In genomic region chr10:78205457-78205856, GRCh38 we compare ENCODE assay signal across 24 cellular contexts.
DNase-seq lines count a peak whose midpoint lies in the region; ATAC-seq and TF ChIP-seq lines count a peak whose summit lies in the region.
"Had no signal": no experiment of that assay in that cellular context is flagged by ENCODE, and none has a peak within 500 bp of the region (broad histone marks: within the 10 kb centered on the region; RNA-seq: fewer than 3 reads in every experiment).

No MANE protein-coding gene starts in this region.

- no peak overlapping the region for H3K4me3 Mint-ChIP-seq in activated T-cell treated with anti-CD3 and anti-CD28 coated beads, Interleukin-2, amount 50 U/mL, for 24 hours
- H3K4me3 Mint-ChIP-seq in activated naive CD8-positive, alpha-beta T cell treated with anti-CD3 and anti-CD28 coated beads, Interleukin-2, amount 10 ng/mL, durations not matched to agents 7 days and 5 days: peak overlapping the region; percentile 29
- H3K4me3 Mint-ChIP-seq in stimulated activated effector memory CD8-positive, alpha-beta T cell treated with anti-CD3 and anti-CD28 coated beads, Interleukin-12 subunit alpha, Interleukin-12 subunit beta, amount 100 ng/mL, for 72 hours: no peak overlapping the region
- no peak overlapping the region for H3K4me3 Mint-ChIP-seq in natural killer cell treated with Interleukin-12 subunit alpha and Interleukin-12 subunit beta and Interleukin-15 and Interleukin-18, amount 100 ng/mL, for 72 hours
- H3K4me3 Mint-ChIP-seq: activated CD4-positive, alpha-beta memory T cell treated with anti-CD3 and anti-CD28 coated beads, Interleukin-2, amount 10 ng/mL, durations not matched to agents 7 days and 5 days; type B pancreatic cell had no signal

- no peaks in the 10 kb centered on the region for H4K20me1 ChIP-seq in IMR-90 (ENCODE audit: insufficient read depth, low read length)

- intact Hi-C loops in IMR-90 (cut with micrococcal nuclease) (no loop called here), body of pancreas (cut with DNase I) (no loop called here)

- ATAC-seq in IMR-90 (ENCODE audit: low read depth): no peak; the same call in 1 of the 2 replicates
- ATAC-seq in activated naive CD8-positive, alpha-beta T cell treated with anti-CD3 and anti-CD28 coated beads, Interleukin-2, amount 10 ng/mL, durations not matched to agents 7 days and 5 days (ENCODE audit: low read depth): peak; percentile 92
- no peak for ATAC-seq in stimulated activated effector memory CD8-positive, alpha-beta T cell treated with anti-CD3 and anti-CD28 coated beads, Interleukin-12 subunit alpha, Interleukin-12 subunit beta, amount 100 ng/mL, for 72 hours
- ATAC-seq in body of pancreas: no peak
- no peak for ATAC-seq in natural killer cell treated with Interleukin-12 subunit alpha and Interleukin-12 subunit beta and Interleukin-15 and Interleukin-18, amount 100 ng/mL, for 72 hours
- no peak for ATAC-seq in GM21447 (IDR thresholded peaks at IDR 0.05; ENCODE audit: unreplicated experiment)

- H3K27ac ChIP-seq in IMR-90 (ENCODE audit: insufficient read depth, low read length): no peak overlapping the region
- H3K27ac ChIP-seq in body of pancreas: no peak overlapping the region
- H3K27ac ChIP-seq: HL-60, neutrophil, SK-N-MC had no signal

- no peaks in the 10 kb centered on the region for H3K36me3 Mint-ChIP-seq in activated T-cell treated with anti-CD3 and anti-CD28 coated beads, Interleukin-2, amount 50 U/mL, for 24 hours (ENCODE audit: low read depth)
- no peaks in the 10 kb centered on the region for H3K36me3 Mint-ChIP-seq in activated naive CD8-positive, alpha-beta T cell treated with anti-CD3 and anti-CD28 coated beads, Interleukin-2, amount 10 ng/mL, durations not matched to agents 7 days and 5 days
- no peaks in the 10 kb centered on the region for H3K36me3 Mint-ChIP-seq in stimulated activated effector memory CD8-positive, alpha-beta T cell treated with anti-CD3 and anti-CD28 coated beads, Interleukin-12 subunit alpha, Interleukin-12 subunit beta, amount 100 ng/mL, for 72 hours
- no peaks in the 10 kb centered on the region for H3K36me3 Mint-ChIP-seq in natural killer cell treated with Interleukin-12 subunit alpha and Interleukin-12 subunit beta and Interleukin-15 and Interleukin-18, amount 100 ng/mL, for 72 hours
- H3K36me3 Mint-ChIP-seq: IgD-negative memory B cell, type B pancreatic cell had no signal

- no peaks in the 10 kb centered on the region for H3K9me3 Mint-ChIP-seq in activated T-cell treated with anti-CD3 and anti-CD28 coated beads, Interleukin-2, amount 50 U/mL, for 24 hours
- no peaks in the 10 kb centered on the region for H3K9me3 Mint-ChIP-seq in activated naive CD8-positive, alpha-beta T cell treated with anti-CD3 and anti-CD28 coated beads, Interleukin-2, amount 10 ng/mL, durations not matched to agents 7 days and 5 days
- H3K9me3 Mint-ChIP-seq in stimulated activated effector memory CD8-positive, alpha-beta T cell treated with anti-CD3 and anti-CD28 coated beads, Interleukin-12 subunit alpha, Interleukin-12 subunit beta, amount 100 ng/mL, for 72 hours: no peaks in the 10 kb centered on the region
- H3K9me3 Mint-ChIP-seq in natural killer cell treated with Interleukin-12 subunit alpha and Interleukin-12 subunit beta and Interleukin-15 and Interleukin-18, amount 100 ng/mL, for 72 hours: no peaks in the 10 kb centered on the region
- H3K9me3 Mint-ChIP-seq: activated CD4-positive, alpha-beta memory T cell treated with anti-CD3 and anti-CD28 coated beads, Interleukin-2, amount 10 ng/mL, durations not matched to agents 7 days and 5 days; IgD-negative memory B cell; type B pancreatic cell had no signal

- in situ Hi-C loops in IMR-90 (cut with MboI; ENCODE audit: low sequenced_read_pairs): loop anchor here (10.0 kb wide), 1 partner anchor 989 kb away; no protein-coding TSS in a partner anchor

- dilution Hi-C loops in IMR-90 (cut with HindIII; ENCODE audit: low sequenced_read_pairs, unreplicated experiment): no loop called here

- peaks cover 6% of the 10 kb centered on the region for H3K4me1 Mint-ChIP-seq in activated T-cell treated with anti-CD3 and anti-CD28 coated beads, Interleukin-2, amount 50 U/mL, for 24 hours (ENCODE audit: low read depth)
- peaks cover 18% of the 10 kb centered on the region for H3K4me1 Mint-ChIP-seq in activated naive CD8-positive, alpha-beta T cell treated with anti-CD3 and anti-CD28 coated beads, Interleukin-2, amount 10 ng/mL, durations not matched to agents 7 days and 5 days
- no peaks in the 10 kb centered on the region for H3K4me1 Mint-ChIP-seq in stimulated activated effector memory CD8-positive, alpha-beta T cell treated with anti-CD3 and anti-CD28 coated beads, Interleukin-12 subunit alpha, Interleukin-12 subunit beta, amount 100 ng/mL, for 72 hours
- H3K4me1 Mint-ChIP-seq in natural killer cell treated with Interleukin-12 subunit alpha and Interleukin-12 subunit beta and Interleukin-15 and Interleukin-18, amount 100 ng/mL, for 72 hours (ENCODE audit: low read depth in 2 of 2): peaks cover 0 to 3% of the 10 kb centered on the region in 2 donors
- H3K4me1 Mint-ChIP-seq: IgD-negative memory B cell had no signal

- no peak overlapping the region for H2BK5ac ChIP-seq in IMR-90 (ENCODE audit: low read depth, low read length, poor library complexity, severe bottlenecking)

- TF ChIP-seq POLR2A in IMR-90 (IDR thresholded peaks at IDR 0.05; ENCODE audit: low read depth, low read length): no peak
- no peak for TF ChIP-seq POLR2A in body of pancreas (IDR thresholded peaks at IDR 0.05)

- no peak overlapping the region for H3K14ac ChIP-seq in IMR-90 (replicated peaks; ENCODE audit: low read depth, low read length)

- no peaks in the 10 kb centered on the region for H3K27me3 Mint-ChIP-seq in activated T-cell treated with anti-CD3 and anti-CD28 coated beads, Interleukin-2, amount 50 U/mL, for 24 hours
- peaks cover 5% of the 10 kb centered on the region for H3K27me3 Mint-ChIP-seq in activated naive CD8-positive, alpha-beta T cell treated with anti-CD3 and anti-CD28 coated beads, Interleukin-2, amount 10 ng/mL, durations not matched to agents 7 days and 5 days
- no peaks in the 10 kb centered on the region for H3K27me3 Mint-ChIP-seq in natural killer cell treated with Interleukin-12 subunit alpha and Interleukin-12 subunit beta and Interleukin-15 and Interleukin-18, amount 100 ng/mL, for 72 hours
- H3K27me3 Mint-ChIP-seq: activated CD4-positive, alpha-beta memory T cell treated with anti-CD3 and anti-CD28 coated beads, Interleukin-2, amount 10 ng/mL, durations not matched to agents 7 days and 5 days had no signal

- H2BK120ac ChIP-seq in IMR-90 (ENCODE audit: low read depth, low read length): no peak overlapping the region

- no TSS peak for BruUV-seq in IMR-90 (replicated peaks; lab: Mats Ljungman, UMichigan)

- H4K5ac ChIP-seq in IMR-90 (ENCODE audit: low read depth, low read length): no peak overlapping the region

- H3K9me3 ChIP-seq in IMR-90 (ENCODE audit: control insufficient read depth, insufficient read depth, low read length): no peaks in the 10 kb centered on the region
- no peaks in the 10 kb centered on the region for H3K9me3 ChIP-seq in body of pancreas
- H3K9me3 ChIP-seq: neutrophil had no signal

- no peak overlapping the region for H4K8ac ChIP-seq in IMR-90 (ENCODE audit: low read depth in 2 of 2, low read length in 2 of 2)

- H3K36me3 ChIP-seq in IMR-90 (ENCODE audit: control insufficient read depth, insufficient read depth, low read length) (no peaks in the 10 kb centered on the region), body of pancreas (replicated peaks in 1 of 2; ENCODE audit: insufficient read depth in 1 of 2, low read depth in 2 of 2) (no peaks in the 10 kb centered on the region)
- H3K36me3 ChIP-seq: neutrophil had no signal

- H2BK15ac ChIP-seq in IMR-90 (ENCODE audit: low read depth, low read length): no peak overlapping the region

- WGBS in IMR-90 (ENCODE audit: extremely low coverage in 2 of 2, insufficient read length in 1 of 2), 2 experiments: 91% methylated on average over 4 of the region's 4 CpGs; no CpG with 5 or more reads in 1 of the 2 experiments
- 65 to 84% methylated on average over 4 of the region's 4 CpGs for WGBS in body of pancreas, 2 donors

- H3K4me1 ChIP-seq in IMR-90 (ENCODE audit: control insufficient read depth, insufficient read depth, low read length): peaks cover 3% of the 10 kb centered on the region
- H3K4me1 ChIP-seq in body of pancreas: peaks cover 7% of the 10 kb centered on the region

- no peak overlapping the region for H3K23ac ChIP-seq in IMR-90 (ENCODE audit: low read depth, low read length)

- TF ChIP-seq CTCF in IMR-90 (conservative IDR thresholded peaks at IDR 0.05; ENCODE audit: low read depth, low read length) (no peak), body of pancreas (IDR thresholded peaks at IDR 0.05) (no peak)

- no peak overlapping the region for H3K9ac ChIP-seq in IMR-90 (ENCODE audit: low read depth, low read length)

- TF ChIP-seq RAD21 in IMR-90 (IDR thresholded peaks at IDR 0.05; ENCODE audit: low read length): no peak

- H4K91ac ChIP-seq in IMR-90 (ENCODE audit: insufficient read depth, low read depth, low read length): no peak overlapping the region

- H3K4ac ChIP-seq in IMR-90 (ENCODE audit: low read depth, low read length): no peak overlapping the region

- H3K9me1 ChIP-seq in IMR-90 (ENCODE audit: insufficient read depth, low read length): no peaks in the 10 kb centered on the region; the same call in 1 of the 2 replicates

- no peak overlapping the region for H3K4me2 ChIP-seq in IMR-90 (ENCODE audit: low read depth, low read length)
- H3K4me2 ChIP-seq: smooth muscle cell had no signal

- POLR2A ChIA-PET in IMR-90 (lab: Charles Lee; ENCODE audit: unreplicated experiment): no interaction called here
- POLR2A ChIA-PET in activated naive CD8-positive, alpha-beta T cell treated with anti-CD3 and anti-CD28 coated beads, Interleukin-2, amount 10 ng/mL, durations not matched to agents 7 days and 5 days (lab: Charles Lee): interaction anchor here (1.0 to 2.3 kb wide), 3 partner anchors 45 to 142 kb away, joined by 3 to 6 read pairs (median 5); no protein-coding TSS in a partner anchor

- H3K18ac ChIP-seq in IMR-90 (ENCODE audit: low read depth, low read length): no peak overlapping the region

- H3K79me1 ChIP-seq in IMR-90 (ENCODE audit: low read depth in 1 of 2, low read length in 2 of 2): no peaks in the 10 kb centered on the region

- H3K4me3 ChIP-seq in IMR-90 (ENCODE audit: insufficient read depth, low read depth, low read length) (no peak overlapping the region), body of pancreas (no peak overlapping the region)
- H3K4me3 ChIP-seq: coronary artery, lung, SK-N-MC, smooth muscle cell had no signal

- CTCF ChIA-PET in IMR-90 (lab: Yijun Ruan, JAX): no interaction called here

- peak overlapping the region; percentile 34 for H2AFZ ChIP-seq in IMR-90 (replicated peaks; ENCODE audit: low read length, poor library complexity)

- no peak overlapping the region for H2AK5ac ChIP-seq in IMR-90 (ENCODE audit: low read depth, low read length)

- no peak for DNase-seq in activated T-cell treated with anti-CD3 and anti-CD28 coated beads, Interleukin-2, amount 50 U/mL, for 24 hours
- DNase-seq in activated T-cell treated with anti-CD3 and anti-CD28 coated beads, Interleukin-2, amount 50 U/mL, for 48 hours: no peak
- DNase-seq in IMR-90: no peak
- DNase-seq in activated naive CD8-positive, alpha-beta T cell treated with anti-CD3 and anti-CD28 coated beads, Interleukin-2, amount 10 ng/mL, durations not matched to agents 7 days and 5 days: no peak
- no peak for DNase-seq in stimulated activated effector memory CD8-positive, alpha-beta T cell treated with anti-CD3 and anti-CD28 coated beads, Interleukin-12 subunit alpha, Interleukin-12 subunit beta, amount 100 ng/mL, for 72 hours (ENCODE audit: low spot score in 2 of 2)
- no peak for DNase-seq in body of pancreas
- no peak for DNase-seq in natural killer cell treated with Interleukin-12 subunit alpha and Interleukin-12 subunit beta and Interleukin-15 and Interleukin-18, amount 100 ng/mL, for 72 hours (ENCODE audit: low spot score)
- DNase-seq: activated CD4-positive, alpha-beta memory T cell treated with anti-CD3 and anti-CD28 coated beads, Interleukin-2, amount 10 ng/mL, durations not matched to agents 7 days and 5 days; activated T-cell treated with anti-CD3 and anti-CD28 coated beads, Interleukin-2, amount 50 U/mL, for 1 hour; GOT3; NCI-H1694; NCI-H2171 treated with DMSO at 0.1 percent for 48 hours; NCI-H526 treated with DMSO at 0.1 percent for 48 hours; RPMI8226; stimulated activated CD4-positive, alpha-beta T cell treated with anti-CD3 and anti-CD28 coated beads, Interleukin-4, amount 100 ng/mL, for 1 hour had no signal

- H3K27me3 ChIP-seq in IMR-90 (ENCODE audit: control insufficient read depth, insufficient read depth, low read length): peaks cover 5% of the 10 kb centered on the region; the same call in 1 of the 2 replicates
- no peaks in the 10 kb centered on the region for H3K27me3 ChIP-seq in body of pancreas
- H3K27me3 ChIP-seq: neutrophil had no signal

- no peak overlapping the region for H2BK20ac ChIP-seq in IMR-90 (ENCODE audit: low read depth, low read length)

- H2AK9ac ChIP-seq in IMR-90 (replicated peaks; ENCODE audit: low read depth, low read length, poor library complexity): no peak overlapping the region

- H3K56ac ChIP-seq in IMR-90 (ENCODE audit: extremely low read depth, insufficient read depth, low read length): no peak overlapping the region

- peak overlapping the region; percentile 20 for H3K27ac Mint-ChIP-seq in activated T-cell treated with anti-CD3 and anti-CD28 coated beads, Interleukin-2, amount 50 U/mL, for 24 hours
- H3K27ac Mint-ChIP-seq in activated naive CD8-positive, alpha-beta T cell treated with anti-CD3 and anti-CD28 coated beads, Interleukin-2, amount 10 ng/mL, durations not matched to agents 7 days and 5 days: peak overlapping the region; percentile 84
- peak overlapping the region; percentile 85 for H3K27ac Mint-ChIP-seq in stimulated activated effector memory CD8-positive, alpha-beta T cell treated with anti-CD3 and anti-CD28 coated beads, Interleukin-12 subunit alpha, Interleukin-12 subunit beta, amount 100 ng/mL, for 72 hours
- peak overlapping the region in 1 of 2 donors; percentile 34 for H3K27ac Mint-ChIP-seq in natural killer cell treated with Interleukin-12 subunit alpha and Interleukin-12 subunit beta and Interleukin-15 and Interleukin-18, amount 100 ng/mL, for 72 hours
- H3K27ac Mint-ChIP-seq: activated CD4-positive, alpha-beta memory T cell treated with anti-CD3 and anti-CD28 coated beads, Interleukin-2, amount 10 ng/mL, durations not matched to agents 7 days and 5 days; IgD-negative memory B cell; type B pancreatic cell had no signal
